ENCODE assay signal across 10 cellular contexts in genomic region chr3:186414735-186415419, GRCh38. TPM values are rescaled to one million over a fixed set of nuclear protein-coding genes. Genes with fewer than 3 reads are reported as not detected.
A peak's percentile ranks its signal among the peaks of the same experiment; 100 is the strongest.
DNase-seq lines count a peak whose midpoint lies in the region; ATAC-seq and TF ChIP-seq lines count a peak whose summit lies in the region.
"Had no signal": no experiment of that assay in that cellular context is flagged by ENCODE, and none has a peak within 500 bp of the region (broad histone marks: within the 10 kb centered on the region; RNA-seq: fewer than 3 reads in every experiment).

No MANE protein-coding gene starts in this region.

- in situ Hi-C loops in astrocyte of the cerebellum (cut with HindIII; ENCODE audit: low sequenced_read_pairs): no loop called here

- no peak for TF ChIP-seq POLR2A in HCT116 (IDR thresholded peaks at IDR 0.05; ENCODE audit: borderline replicate concordance, extremely low read depth, insufficient read depth, insufficient read length)

- H4K20me1 ChIP-seq in HCT116 (ENCODE audit: insufficient read depth): no peaks in the 10 kb centered on the region

- RAD21 ChIA-PET in HCT116 (lab: Charles Lee; ENCODE audit: low non-redundant PET in 1 of 2, low total read pairs in 2 of 2, uncharacterized antibody in 2 of 2, unreplicated experiment in 2 of 2): no interaction called here

- no peaks in the 10 kb centered on the region for H3K36me3 ChIP-seq in HCT116 (ENCODE audit: control insufficient read depth in 1 of 2, insufficient read depth in 2 of 2, low read length in 2 of 2)
- H3K36me3 ChIP-seq in mucosa of descending colon (ENCODE audit: low read depth): no peaks in the 10 kb centered on the region
- H3K36me3 ChIP-seq: heart right ventricle had no signal

- TF ChIP-seq CTCF in HCT116 (IDR thresholded peaks at IDR 0.05 in 2 of 3, conservative IDR thresholded peaks at IDR 0.05 in 1 of 3; ENCODE audit: borderline replicate concordance in 1 of 3, insufficient read depth in 1 of 3, low read depth in 2 of 3, low read length in 2 of 3) (no peak), astrocyte of the cerebellum (IDR thresholded peaks at IDR 0.05; ENCODE audit: low read depth, low read length, missing control alignments) (no peak), mucosa of descending colon (IDR thresholded peaks at IDR 0.05) (no peak)

- no TSS peak for BruUV-seq in HCT116 (replicated peaks; lab: Mats Ljungman, UMichigan)

- H3K9me2 ChIP-seq in HCT116 (ENCODE audit: insufficient read depth): no peaks in the 10 kb centered on the region

- no peaks in the 10 kb centered on the region for H3K9me3 ChIP-seq in HCT116 (ENCODE audit: control insufficient read depth in 1 of 2, insufficient read depth in 1 of 2, low read depth in 1 of 2, low read length in 2 of 2)
- no peaks in the 10 kb centered on the region for H3K9me3 ChIP-seq in mucosa of descending colon
- H3K9me3 ChIP-seq: heart right ventricle had no signal

- POLR2A ChIA-PET in HCT116 (lab: Charles Lee): no interaction called here

- no peaks in the 10 kb centered on the region for H3K79me2 ChIP-seq in HCT116 (ENCODE audit: insufficient read depth, low read length)

- H3K9ac ChIP-seq in HCT116 (ENCODE audit: low read length): no peak overlapping the region

- no peak overlapping the region for H3K4me3 ChIP-seq in HCT116 (replicated peaks in 1 of 2; ENCODE audit: low read depth in 1 of 2, low read length in 2 of 2)
- no peak overlapping the region for H3K4me3 ChIP-seq in astrocyte of the cerebellum (ENCODE audit: low read depth, low read length)
- H3K4me3 ChIP-seq in mucosa of descending colon: no peak overlapping the region

- peak overlapping the region; percentile 73 for H2AFZ ChIP-seq in HCT116 (ENCODE audit: low read depth, low read length, poor library complexity, severe bottlenecking)

- DNase-seq in AG08396 (ENCODE audit: low spot score) (peak; percentile 50), HCT116 (ENCODE audit: low read depth, low spot score) (no peak), astrocyte of the cerebellum (ENCODE audit: low read depth) (peak; percentile 64), mucosa of descending colon (peak in 1 of 3 donors; percentile 12), anterior cingulate cortex (lab: John Stamatoyannopoulos, UW) (no peak), DMS153 treated with DMSO at 0.1 percent for 48 hours (lab: John Stamatoyannopoulos, UW; ENCODE audit: unreplicated experiment) (no peak)
- DNase-seq: heart right ventricle, NCI-H524 had no signal

- H3K27ac ChIP-seq in HCT116 (ENCODE audit: low read depth, low read length): no peak overlapping the region

- intact Hi-C loops in HCT116 (cut with micrococcal nuclease) (no loop called here), mucosa of descending colon (cut with DNase I, micrococcal nuclease) (no loop called here)

- no peak for TF ChIP-seq RAD21 in HCT116 (IDR thresholded peaks at IDR 0.05; ENCODE audit: low read depth)

- H3K27me3 ChIP-seq in HCT116 (ENCODE audit: insufficient read depth, low read length): no peaks in the 10 kb centered on the region; the same call in 1 of the 2 replicates
- H3K27me3 ChIP-seq: heart right ventricle had no signal

- peak overlapping the region; percentile 79 for H3K4me2 ChIP-seq in HCT116 (ENCODE audit: low read length)

- ATAC-seq in HCT116 (no peak), mucosa of descending colon (peak; percentile 77), GM21423 (IDR thresholded peaks at IDR 0.05; ENCODE audit: unreplicated experiment) (no peak), GM18909 (IDR thresholded peaks at IDR 0.05; ENCODE audit: poor library complexity, unreplicated experiment) (no peak)

- CTCF ChIA-PET in HCT116 (lab: Charles Lee): no interaction called here

- H3K4me1 ChIP-seq in HCT116 (ENCODE audit: control insufficient read depth in 1 of 2, insufficient read depth in 2 of 2, low read length in 2 of 2) (peaks cover 2 to 43% of the 10 kb centered on the region in 2 experiments; a peak in 3 of 4 replicates), mucosa of descending colon (ENCODE audit: low read depth) (no peaks in the 10 kb centered on the region)

TF ChIP-seq in HCT116, 20 proteins besides CTCF, POLR2A, EP300 and RAD21:
- TF ChIP-seq CEBPB (IDR thresholded peaks at IDR 0.05; ENCODE audit: low read depth): no peak
- no peak for TF ChIP-seq FOSL1 (IDR thresholded peaks at IDR 0.05; ENCODE audit: low read depth)
- 0 out of 2 replicates have a peak, but pooled peaks have one; percentile 11 for TF ChIP-seq JUND (IDR thresholded peaks at IDR 0.05)
- no peak for TF ChIP-seq TCF7L2 (IDR thresholded peaks at IDR 0.05; ENCODE audit: borderline replicate concordance, extremely low read depth, insufficient read depth, insufficient read length)
- no peak for TF ChIP-seq POLR2AphosphoS5 (IDR thresholded peaks at IDR 0.05; ENCODE audit: low read depth, low read length)

RNA-seq across cellular contexts. Expression of gene DGKG, which starts 52.8 kb away (rescaled TPM):
- total RNA-seq in HCT116 (2021; ENCODE audit: unreplicated experiment) (4.8 TPM), mucosa of descending colon (1 to 10 TPM in 1 of 3 donors, under 1 TPM in 2; 0.80 to 6.7 (median 0.96) TPM)
- polyA plus RNA-seq in HCT116 (2012): 3.1 and 4.0 TPM in 2 replicates

Comparison
In these comparisons a context has a peak if more than half of its experiments do, and no peak if none do; other contexts are left out.
1. DNase-seq: peak in AG08396 (single experiment) and astrocyte of the cerebellum (single experiment); none in HCT116 (single experiment), anterior cingulate cortex (0 of 58) and DMS153 treated with DMSO at 0.1 percent for 48 hours (single experiment).